Comparison of ENCODE assay signal across 14 cellular contexts in the genomic region with DNA sequence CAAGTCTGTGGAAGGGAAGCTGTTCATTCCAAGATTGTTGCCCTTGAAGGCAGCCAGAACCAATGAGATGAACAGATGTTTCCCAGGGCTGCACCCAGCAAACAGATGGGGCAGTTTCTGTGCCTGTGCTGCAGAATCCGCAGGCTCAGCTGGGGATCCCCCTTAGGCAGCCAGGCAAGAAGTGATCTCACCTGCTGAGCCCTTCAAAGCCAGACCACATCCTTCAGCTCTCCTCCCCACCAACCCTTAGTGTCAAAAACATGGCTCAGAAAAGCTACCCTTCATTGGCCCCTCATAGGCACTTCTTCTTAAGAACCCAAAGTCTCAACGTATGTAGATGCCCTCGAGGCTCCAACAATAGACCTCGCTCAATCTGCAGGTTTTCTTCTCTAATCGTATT.
DNase-seq lines count a peak whose midpoint lies in the region; ATAC-seq and TF ChIP-seq lines count a peak whose summit lies in the region.
"Had no signal": no experiment of that assay in that cellular context is flagged by ENCODE, and none has a peak within 500 bp of the region (broad histone marks: within the 10 kb centered on the region; RNA-seq: fewer than 3 reads in every experiment).

No MANE protein-coding gene starts in this region.

- H3K27ac ChIP-seq in VCaP: peak overlapping the region; percentile 71; the same call in 1 of the 2 replicates
- no peak overlapping the region for H3K27ac ChIP-seq in trophoblast cell (ENCODE audit: low read depth, low read length)
- H3K27ac ChIP-seq: adrenal gland, testis had no signal

- H3K9me3 ChIP-seq in trophoblast cell (ENCODE audit: insufficient read depth, low read depth, low read length): no peaks in the 10 kb centered on the region
- H3K9me3 ChIP-seq: adrenal gland, testis had no signal

- peak overlapping the region; percentile 33 for H3K18ac ChIP-seq in trophoblast cell (ENCODE audit: low read length)

- H3K27me3 Mint-ChIP-seq in activated CD4-positive, alpha-beta T cell treated with anti-CD3 and anti-CD28 coated beads for 36 hours: peaks cover 3% of the 10 kb centered on the region

- no peak overlapping the region for H3K4me3 ChIP-seq in trophoblast cell (ENCODE audit: low read depth, low read length)
- H3K4me3 ChIP-seq: adrenal gland, testis had no signal

- ATAC-seq in activated CD4-positive, alpha-beta T cell treated with anti-CD3 and anti-CD28 coated beads for 36 hours: peak; percentile 77
- ATAC-seq in GM19372 (IDR thresholded peaks at IDR 0.05; ENCODE audit: low read depth, unreplicated experiment): peak; percentile 56
- no peak for ATAC-seq in HG02588 (IDR thresholded peaks at IDR 0.05; ENCODE audit: unreplicated experiment)
- ATAC-seq: Right ventricle myocardium inferior had no signal

- no peak overlapping the region for H2AFZ ChIP-seq in trophoblast cell (ENCODE audit: insufficient read depth, low read length, poor library complexity)

- H2BK12ac ChIP-seq in trophoblast cell (ENCODE audit: low read length): peak overlapping the region; percentile 12

- no peak overlapping the region for H3K9ac ChIP-seq in trophoblast cell (ENCODE audit: low read length)

- DNase-seq in activated CD4-positive, alpha-beta T cell treated with anti-CD3 and anti-CD28 coated beads for 36 hours: peak; percentile 35
- DNase-seq in activated CD4-positive, alpha-beta T cell treated with anti-CD3 and anti-CD28 coated beads, Interleukin-2, amount 50 U/mL, for 48 hours: no peak
- DNase-seq in trophoblast cell (no peak), NCI-H2081 treated with DMSO at 0.1 percent for 48 hours (lab: John Stamatoyannopoulos, UW) (no peak)
- DNase-seq in activated CD4-positive, alpha-beta T cell treated with anti-CD3 and anti-CD28 coated beads for 4 hours: no peak
- DNase-seq: adrenal gland, Calu3, occipital lobe, testis had no signal

- intact Hi-C loops in activated CD4-positive, alpha-beta T cell treated with anti-CD3 and anti-CD28 coated beads for 36 hours (cut with DNase I, micrococcal nuclease): no loop called here

- no peaks in the 10 kb centered on the region for H3K36me3 Mint-ChIP-seq in activated CD4-positive, alpha-beta T cell treated with anti-CD3 and anti-CD28 coated beads for 36 hours (ENCODE audit: low read depth)

- H4K8ac ChIP-seq in trophoblast cell (ENCODE audit: low read depth, low read length): no peak overlapping the region

- no peaks in the 10 kb centered on the region for H3K9me3 Mint-ChIP-seq in activated CD4-positive, alpha-beta T cell treated with anti-CD3 and anti-CD28 coated beads for 36 hours (ENCODE audit: low read depth)
- H3K9me3 Mint-ChIP-seq: T-helper 2 cell treated with Interferon-gamma antibody and Interleukin-4, amounts not matched to agents 5 μg/mL and 100 μg/mL, for 36 hours had no signal

- H3K27ac Mint-ChIP-seq in activated CD4-positive, alpha-beta T cell treated with anti-CD3 and anti-CD28 coated beads for 36 hours: no peak overlapping the region
- H3K27ac Mint-ChIP-seq: T-helper 2 cell treated with Interferon-gamma antibody and Interleukin-4, amounts not matched to agents 5 μg/mL and 100 μg/mL, for 36 hours had no signal

- H3K4me2 ChIP-seq in trophoblast cell (ENCODE audit: low read length): no peak overlapping the region

- peaks cover 2% of the 10 kb centered on the region for H3K79me1 ChIP-seq in trophoblast cell (ENCODE audit: low read length)

- POLR2A ChIA-PET in activated CD4-positive, alpha-beta T cell treated with anti-CD3 and anti-CD28 coated beads for 36 hours (lab: Charles Lee): no interaction called here

- no peaks in the 10 kb centered on the region for H3K36me3 ChIP-seq in trophoblast cell (ENCODE audit: control insufficient read depth in 1 of 2, insufficient read depth in 2 of 2, low read length in 2 of 2)
- H3K36me3 ChIP-seq: adrenal gland had no signal

- no peak overlapping the region for H3K14ac ChIP-seq in trophoblast cell (ENCODE audit: low read length)

- H3K23ac ChIP-seq in trophoblast cell (ENCODE audit: low read length): no peak overlapping the region

- no peak overlapping the region for H4K12ac ChIP-seq in trophoblast cell (ENCODE audit: low read depth, low read length)

- peaks cover 4 to 5% of the 10 kb centered on the region in 2 experiments for H3K4me1 ChIP-seq in trophoblast cell (ENCODE audit: control insufficient read depth in 1 of 2, insufficient read depth in 2 of 2, low read length in 2 of 2)
- H3K4me1 ChIP-seq: adrenal gland, testis had no signal

- H2BK120ac ChIP-seq in trophoblast cell (ENCODE audit: insufficient read depth, low read length, poor library complexity): peak overlapping the region; percentile 10

- no peak for TF ChIP-seq CTCF in VCaP (conservative IDR thresholded peaks at IDR 0.05)

- H3K79me2 ChIP-seq in trophoblast cell (ENCODE audit: control insufficient read depth, insufficient read depth, low read length, poor library complexity): no peaks in the 10 kb centered on the region

- WGBS in trophoblast cell (ENCODE audit: extremely low coverage, insufficient coverage, insufficient read length): no CpG with 5 or more reads among the region's 5 CpGs

- no peak overlapping the region for H4K91ac ChIP-seq in trophoblast cell (ENCODE audit: low read depth, low read length)

- CTCF ChIA-PET in activated CD4-positive, alpha-beta T cell treated with anti-CD3 and anti-CD28 coated beads for 36 hours (lab: Charles Lee): no interaction called here

- H3K4ac ChIP-seq in trophoblast cell (ENCODE audit: low read depth, low read length): no peak overlapping the region

- no peak overlapping the region for H2AK5ac ChIP-seq in trophoblast cell (ENCODE audit: low read length)

- H3K27me3 ChIP-seq in trophoblast cell (ENCODE audit: insufficient read depth, low read length): no peaks in the 10 kb centered on the region
- H3K27me3 ChIP-seq: adrenal gland, testis had no signal

- H3K4me1 Mint-ChIP-seq in activated CD4-positive, alpha-beta T cell treated with anti-CD3 and anti-CD28 coated beads for 36 hours: no peaks in the 10 kb centered on the region

- H3K4me3 Mint-ChIP-seq in activated CD4-positive, alpha-beta T cell treated with anti-CD3 and anti-CD28 coated beads for 36 hours: no peak overlapping the region
- H3K4me3 Mint-ChIP-seq: T-helper 2 cell treated with Interferon-gamma antibody and Interleukin-4, amounts not matched to agents 5 μg/mL and 100 μg/mL, for 36 hours had no signal

- H2BK5ac ChIP-seq in trophoblast cell (ENCODE audit: low read depth, low read length, poor library complexity): no peak overlapping the region
